In genomic region chr13:112885782-112886268, GRCh38 we compare ENCODE assay signal across 8 cellular contexts.
DNase-seq lines count a peak whose midpoint lies in the region; ATAC-seq and TF ChIP-seq lines count a peak whose summit lies in the region.

No MANE protein-coding gene starts in this region.

- H3K4me3 ChIP-seq in HFF-Myc (replicated peaks; ENCODE audit: low read depth, low read length) (no peak overlapping the region), fibroblast of pulmonary artery (replicated peaks; ENCODE audit: low read depth, low read length) (peak overlapping the region; percentile 23), osteoblast (ENCODE audit: insufficient read depth, low read length) (peak overlapping the region; percentile 66), PC-9 (no peak overlapping the region)

- no peaks in the 10 kb centered on the region for H3K27me3 ChIP-seq in osteoblast (ENCODE audit: insufficient read depth, low read length)
- H3K27me3 ChIP-seq in PC-9 (ENCODE audit: insufficient read depth, low read depth): peaks cover 20% of the 10 kb centered on the region

- no peaks in the 10 kb centered on the region for H3K9me2 ChIP-seq in PC-9 (ENCODE audit: insufficient read depth)

- ATAC-seq in HG02970 (IDR thresholded peaks at IDR 0.05; ENCODE audit: low FRiP score, unreplicated experiment): no peak
- no peak for ATAC-seq in GM18909 (IDR thresholded peaks at IDR 0.05; ENCODE audit: poor library complexity, unreplicated experiment)

- no peaks in the 10 kb centered on the region for H3K4me1 ChIP-seq in osteoblast (ENCODE audit: insufficient read depth, low read length)
- H3K4me1 ChIP-seq in PC-9 (replicated peaks; ENCODE audit: insufficient read depth): no peaks in the 10 kb centered on the region

- CTCF ChIA-PET in RWPE1 (lab: Yijun Ruan, JAX): interaction anchor here (0.8 to 0.9 kb wide), 2 partner anchors 12 to 57 kb away, joined by 3 to 4 read pairs; no protein-coding TSS in a partner anchor
- CTCF ChIA-PET in PC-9 (lab: Charles Lee): no interaction called here

- H3K27ac ChIP-seq in RWPE1 (peak overlapping the region; percentile 42), osteoblast (ENCODE audit: low read depth, low read length) (no peak overlapping the region), PC-9 (no peak overlapping the region)

- DNase-seq in HFF-Myc (ENCODE audit: extremely low read depth, low read depth): peak; percentile 61
- peak; percentile 85 for DNase-seq in RWPE1 (ENCODE audit: low spot score)
- peak; percentile 89 for DNase-seq in fibroblast of pulmonary artery (ENCODE audit: low read depth)
- DNase-seq in osteoblast (ENCODE audit: insufficient read length, low spot score, missing footprints): peak; percentile 99
- DNase-seq in GF-D8 (lab: John Stamatoyannopoulos, UW): no peak
- DNase-seq in PC-9: no peak

- H3K9me3 ChIP-seq in osteoblast (ENCODE audit: low read depth, low read length) (no peaks in the 10 kb centered on the region), PC-9 (ENCODE audit: insufficient read depth, low read depth) (no peaks in the 10 kb centered on the region)

- BruUV-seq in PC-9 (replicated peaks; lab: Mats Ljungman, UMichigan): no TSS peak

- POLR2A ChIA-PET in RWPE1 (lab: Yijun Ruan, JAX; ENCODE audit: low non-redundant PET): interaction anchor here (0.6 kb wide), 1 partner anchor 29 kb away, joined by 5 read pairs; no protein-coding TSS in a partner anchor
- POLR2A ChIA-PET in PC-9 (lab: Charles Lee; ENCODE audit: unreplicated experiment): no interaction called here

- H3K36me3 ChIP-seq in osteoblast (ENCODE audit: insufficient read depth, low read length) (no peaks in the 10 kb centered on the region), PC-9 (ENCODE audit: low read depth) (no peaks in the 10 kb centered on the region)

- no peak for TF ChIP-seq CTCF in HFF-Myc (IDR thresholded peaks at IDR 0.05; ENCODE audit: low read depth, low read length, missing control alignments)
- TF ChIP-seq CTCF in RWPE1 (conservative IDR thresholded peaks at IDR 0.05; ENCODE audit: low read depth): no peak
- no peak for TF ChIP-seq CTCF in fibroblast of pulmonary artery (IDR thresholded peaks at IDR 0.05; ENCODE audit: low read length, missing control alignments)
- no peak for TF ChIP-seq CTCF in osteoblast (IDR thresholded peaks at IDR 0.05; ENCODE audit: extremely low read depth, low read depth, low read length)
- TF ChIP-seq CTCF in PC-9 (conservative IDR thresholded peaks at IDR 0.05): no peak

- H3F3A ChIP-seq in PC-9 (ENCODE audit: insufficient read depth, low read depth): peaks cover 27% of the 10 kb centered on the region; the same call in 1 of the 2 replicates

- peak overlapping the region; percentile 82 for H2AFZ ChIP-seq in osteoblast (ENCODE audit: low read length)
- no peak overlapping the region for H2AFZ ChIP-seq in PC-9

- no peaks in the 10 kb centered on the region for H4K20me1 ChIP-seq in osteoblast (ENCODE audit: insufficient read depth, low read length)
- H4K20me1 ChIP-seq in PC-9 (ENCODE audit: insufficient read depth): 0 out of 2 replicates have a peak, but pooled peaks cover 3% of the 10 kb centered on the region

- intact Hi-C loops in PC-9 (cut with micrococcal nuclease; ENCODE audit: unreplicated experiment): no loop called here

- H3K79me2 ChIP-seq in osteoblast (ENCODE audit: insufficient read depth, low read length): no peaks in the 10 kb centered on the region
- no peaks in the 10 kb centered on the region for H3K79me2 ChIP-seq in PC-9 (ENCODE audit: low read depth)

- H3K4me2 ChIP-seq in osteoblast (ENCODE audit: insufficient read depth, low read length) (peak overlapping the region; percentile 80), PC-9 (no peak overlapping the region)

Comparison
In these comparisons a context has a peak if more than half of its experiments do, and no peak if none do; other contexts are left out.
1. DNase-seq: peak in HFF-Myc (single experiment), RWPE1 (single experiment), fibroblast of pulmonary artery (single experiment) and osteoblast (single experiment); none in GF-D8 (single experiment) and PC-9 (0 of 2).
2. H3K4me3 ChIP-seq: peak in fibroblast of pulmonary artery (single experiment) and osteoblast (single experiment); none in HFF-Myc (single experiment) and PC-9 (single experiment).